In the genomic region with DNA sequence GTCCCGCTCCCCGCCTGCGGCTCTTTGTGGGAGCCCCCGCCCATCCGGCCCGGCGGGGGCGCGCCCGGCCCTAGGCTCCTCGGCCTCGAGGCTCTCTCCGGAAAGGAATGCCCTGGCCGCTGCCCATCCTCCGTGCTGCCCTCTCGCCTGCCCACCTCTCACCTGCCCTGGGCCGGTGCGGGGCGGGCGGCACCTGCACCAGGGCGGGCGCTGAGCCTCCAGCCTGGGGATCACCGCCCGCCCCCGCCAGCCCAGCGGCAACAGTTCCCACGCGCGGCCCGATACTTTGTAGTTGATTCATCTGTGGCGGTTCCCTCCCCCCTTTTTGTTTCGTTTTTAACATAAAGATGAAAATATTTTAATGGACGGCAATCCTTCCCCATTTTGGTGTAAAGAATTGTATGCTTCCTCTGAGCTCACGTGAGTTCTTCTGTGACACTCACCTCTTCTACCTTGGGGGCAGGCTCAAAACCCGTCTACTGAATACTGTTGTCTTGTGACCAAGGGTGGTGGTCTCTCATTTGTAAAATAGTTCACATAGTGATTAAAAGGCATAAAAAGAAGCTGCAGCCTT, we compare ENCODE assay signal across 8 cellular contexts. TPM values are rescaled to one million over a fixed set of nuclear protein-coding genes. Genes with fewer than 3 reads are reported as not detected.
DNase-seq lines count a peak whose midpoint lies in the region; ATAC-seq and TF ChIP-seq lines count a peak whose summit lies in the region.

No MANE protein-coding gene starts in this region.

- peak overlapping the region; percentile 96 for H3K4me2 ChIP-seq in OCI-LY1 (ENCODE audit: low read length)

- H3K4me3 ChIP-seq in OCI-LY1 (ENCODE audit: low read depth, low read length, poor library complexity, severe bottlenecking) (peak overlapping the region; percentile 77), sigmoid colon (peak overlapping the region; percentile 55 to 95 (median 80))

- H3K27me3 ChIP-seq in OCI-LY1 (ENCODE audit: insufficient read depth, low read length) = no peaks in the 10 kb centered on the region
- H3K27me3 ChIP-seq in foreskin keratinocyte = no peaks in the 10 kb centered on the region
- no peaks in the 10 kb centered on the region for H3K27me3 ChIP-seq in sigmoid colon

- no peaks in the 10 kb centered on the region for H3K9me2 ChIP-seq in OCI-LY1 (ENCODE audit: low read depth, low read length)

- H3K9ac ChIP-seq in OCI-LY1 (ENCODE audit: low read length) = peak overlapping the region; percentile 77

- H3K27ac ChIP-seq in OCI-LY1 (ENCODE audit: low read depth, low read length, poor library complexity, severe bottlenecking) = peak overlapping the region; percentile 84
- peak overlapping the region; percentile 95 for H3K27ac ChIP-seq in foreskin keratinocyte
- H3K27ac ChIP-seq in sigmoid colon = peak overlapping the region; percentile 99 to 100 (median 100)

- peak; percentile 53 for DNase-seq in activated effector memory CD4-positive, alpha-beta T cell treated with Interleukin-2 at 50 U/mL for 16 hours
- DNase-seq in foreskin keratinocyte (peak; percentile 30 to 53), sigmoid colon (no peak), NCI-H1436 (lab: John Stamatoyannopoulos, UW) (no peak), A172 (ENCODE audit: low spot score) (no peak)

- H3K79me2 ChIP-seq in OCI-LY1 (ENCODE audit: insufficient read depth, low read length) = peaks cover 47% of the 10 kb centered on the region

- no peak for TF ChIP-seq EP300 in sigmoid colon (IDR thresholded peaks at IDR 0.05)

- 0 to 1% methylated on average over 35 of the region's 35 CpGs for WGBS in sigmoid colon, 2 donors

- H3K9me3 ChIP-seq in OCI-LY1 (ENCODE audit: low read length) (no peaks in the 10 kb centered on the region), sigmoid colon (no peaks in the 10 kb centered on the region)

- intact Hi-C loops in sigmoid colon (cut with DNase I) = loop anchor here (1.0 to 5.0 kb wide), 3 partner anchors 25 to 336 kb away; partner anchors contain the start of gene MTMR10

- H3K4me1 ChIP-seq in OCI-LY1 (ENCODE audit: insufficient read depth, low read length, severe bottlenecking) (peaks cover 63% of the 10 kb centered on the region), foreskin keratinocyte (no peaks in the 10 kb centered on the region), sigmoid colon (peaks cover 0 to 61% (median 56%) of the 10 kb centered on the region in 4 donors)

- H2AFZ ChIP-seq in OCI-LY1 (ENCODE audit: low read length) = no peak overlapping the region

- TF ChIP-seq POLR2A in GM18505 (IDR thresholded peaks at IDR 0.05; ENCODE audit: borderline replicate concordance, extremely low read depth, insufficient read depth, insufficient read length) (no peak), sigmoid colon (IDR thresholded peaks at IDR 0.05) (no peak)

- TF ChIP-seq CTCF in OCI-LY1 (IDR thresholded peaks at IDR 0.05; ENCODE audit: low read length) = no peak
- no peak for TF ChIP-seq CTCF in foreskin keratinocyte (conservative IDR thresholded peaks at IDR 0.05)
- TF ChIP-seq CTCF in sigmoid colon (IDR thresholded peaks at IDR 0.05) = no peak

- H3K36me3 ChIP-seq in OCI-LY1 (ENCODE audit: insufficient read depth, low read length) (peaks cover 26% of the 10 kb centered on the region; the same call in 1 of the 2 replicates), sigmoid colon (no peaks in the 10 kb centered on the region)

- no peaks in the 10 kb centered on the region for H4K20me1 ChIP-seq in OCI-LY1 (ENCODE audit: insufficient read depth, low read length)

- H3F3A ChIP-seq in OCI-LY1 (ENCODE audit: insufficient read depth, low read length) = no peaks in the 10 kb centered on the region

- peak; percentile 3 for ATAC-seq in GM18505 (IDR thresholded peaks at IDR 0.05; ENCODE audit: unreplicated experiment)
- peak; percentile 0 for ATAC-seq in foreskin keratinocyte
- no peak for ATAC-seq in GM21360 (IDR thresholded peaks at IDR 0.05; ENCODE audit: unreplicated experiment)

RNA-seq across cellular contexts. Expression of gene KLF13, which starts 1.9 kb away (rescaled TPM):
- total RNA-seq in foreskin keratinocyte (57.9 and 58.1 TPM in 2 replicates), sigmoid colon (10 to 100 TPM; 18.7 to 28.0 (median 24.5) TPM)
- polyA plus RNA-seq in foreskin keratinocyte (54.9 and 55.8 TPM in 2 replicates), sigmoid colon (10 to 100 TPM; 23.4 to 71.9 (median 48.6) TPM)
- total RNA-seq in A172 (2014; rRNA removed; shearing (Covaris generic)) = 19.6 and 27.9 TPM in 2 replicates

Comparison
In these comparisons a context has a peak if more than half of its experiments do, and no peak if none do; other contexts are left out.
1. DNase-seq: peak in activated effector memory CD4-positive, alpha-beta T cell treated with Interleukin-2 at 50 U/mL for 16 hours (single experiment) and foreskin keratinocyte (2 of 2); none in sigmoid colon (single experiment), NCI-H1436 (single experiment) and A172 (single experiment).
2. Peak in every context shown above with its lines, with median percentiles within 50 percentile points of each other: H3K27ac ChIP-seq.